ENCODE assay signal across 22 cellular contexts in genomic region chr1:1922782-1923680, GRCh38. TPM values are rescaled to one million over a fixed set of nuclear protein-coding genes. Genes with fewer than 3 reads are reported as not detected.
DNase-seq lines count a peak whose midpoint lies in the region; TF ChIP-seq lines count a peak whose summit lies in the region.
"Had no signal": no experiment of that assay in that cellular context is flagged by ENCODE, and none has a peak within 500 bp of the region (broad histone marks: within the 10 kb centered on the region; RNA-seq: fewer than 3 reads in every experiment).

No MANE protein-coding gene starts in this region.

- H3K27me3 ChIP-seq in MM.1S (replicated peaks; ENCODE audit: insufficient read depth, low read length) (peaks cover 63% of the 10 kb centered on the region), sigmoid colon (no peaks in the 10 kb centered on the region)

- peaks cover 2% of the 10 kb centered on the region for H3K9me3 Mint-ChIP-seq in glutamatergic neuron (ENCODE audit: unreplicated experiment)
- H3K9me3 Mint-ChIP-seq: activated B cell treated with CpG ODN at 0.5 μM for 24 hours; activated CD4-positive, alpha-beta memory T cell treated with anti-CD3 and anti-CD28 coated beads for 36 hours; CD8-positive, alpha-beta memory T cell; dendritic cell treated with granulocyte-macrophage colony-stimulating factor and Interleukin-4, amounts not matched to agents 40 ng/mL and 50 ng/mL, for 4 days; stimulated activated naive CD8-positive, alpha-beta T cell treated with anti-CD3 and anti-CD28 coated beads, Interleukin-15, amount 100 ng/mL, for 72 hours had no signal

- H3K27ac ChIP-seq in MM.1S (ENCODE audit: low read length): no peak overlapping the region
- H3K27ac ChIP-seq in sigmoid colon: no peak overlapping the region
- H3K27ac ChIP-seq: parathyroid adenoma, skin epidermis had no signal

- no peaks in the 10 kb centered on the region for H3K9me3 ChIP-seq in MM.1S (replicated peaks; ENCODE audit: insufficient read depth, low read length)
- H3K9me3 ChIP-seq in sigmoid colon: no peaks in the 10 kb centered on the region

- intact Hi-C loops in sigmoid colon (cut with DNase I): no loop called here

- peak in 1 of 2 donors; percentile 9 for TF ChIP-seq POLR2A in sigmoid colon (IDR thresholded peaks at IDR 0.05)

- TF ChIP-seq CTCF in MM.1S (IDR thresholded peaks at IDR 0.05; ENCODE audit: low read length) (no peak), glutamatergic neuron (IDR thresholded peaks at IDR 0.05; ENCODE audit: partially characterized antibody, unreplicated experiment) (no peak), sigmoid colon (IDR thresholded peaks at IDR 0.05) (no peak)

- no peak overlapping the region for H3K9ac ChIP-seq in MM.1S (ENCODE audit: low read length)
- H3K9ac ChIP-seq: parathyroid adenoma had no signal

- H3K4me1 Mint-ChIP-seq in glutamatergic neuron (ENCODE audit: low read depth, unreplicated experiment): no peaks in the 10 kb centered on the region
- H3K4me1 Mint-ChIP-seq: activated B cell treated with CpG ODN at 0.5 μM for 24 hours, GM23338 had no signal

- no peaks in the 10 kb centered on the region for H4K20me1 ChIP-seq in MM.1S (ENCODE audit: insufficient read depth, low read length)

- no peak overlapping the region for H3K4me3 Mint-ChIP-seq in glutamatergic neuron (ENCODE audit: unreplicated experiment)
- H3K4me3 Mint-ChIP-seq: activated B cell treated with CpG ODN at 0.5 μM for 24 hours; activated CD4-positive, alpha-beta memory T cell treated with anti-CD3 and anti-CD28 coated beads for 36 hours; CD8-positive, alpha-beta memory T cell; dendritic cell treated with granulocyte-macrophage colony-stimulating factor and Interleukin-4, amounts not matched to agents 40 ng/mL and 50 ng/mL, for 4 days; GM23338; stimulated activated naive CD8-positive, alpha-beta T cell treated with anti-CD3 and anti-CD28 coated beads, Interleukin-15, amount 100 ng/mL, for 72 hours had no signal

- H2AFZ ChIP-seq in MM.1S (ENCODE audit: low read length): no peak overlapping the region
- H2AFZ ChIP-seq: GM23338, parathyroid adenoma had no signal

- H3K4me1 ChIP-seq in MM.1S (ENCODE audit: low read length) (peaks cover 10% of the 10 kb centered on the region), sigmoid colon (peaks cover 0 to 13% (median 11%) of the 10 kb centered on the region in 4 donors)
- H3K4me1 ChIP-seq: parathyroid adenoma had no signal

- H3K4me3 ChIP-seq in MM.1S (ENCODE audit: low read length) (no peak overlapping the region), sigmoid colon (no peak overlapping the region)
- H3K4me3 ChIP-seq: GM23338, skin epidermis had no signal

- no peaks in the 10 kb centered on the region for H3F3A ChIP-seq in MM.1S (ENCODE audit: insufficient read depth, low read length)

- H3K36me3 ChIP-seq in MM.1S (replicated peaks; ENCODE audit: insufficient read depth, low read length) (no peaks in the 10 kb centered on the region), sigmoid colon (no peaks in the 10 kb centered on the region)

- H3K27ac Mint-ChIP-seq in glutamatergic neuron (ENCODE audit: unreplicated experiment): no peak overlapping the region
- H3K27ac Mint-ChIP-seq: activated B cell treated with CpG ODN at 0.5 μM for 24 hours; activated CD4-positive, alpha-beta memory T cell treated with anti-CD3 and anti-CD28 coated beads for 36 hours; dendritic cell treated with granulocyte-macrophage colony-stimulating factor and Interleukin-4, amounts not matched to agents 40 ng/mL and 50 ng/mL, for 4 days; GM23338; naive B cell; stimulated activated naive CD8-positive, alpha-beta T cell treated with anti-CD3 and anti-CD28 coated beads, Interleukin-15, amount 100 ng/mL, for 72 hours had no signal

- no peak for TF ChIP-seq EP300 in sigmoid colon (IDR thresholded peaks at IDR 0.05)

- H3K4me2 ChIP-seq in MM.1S (ENCODE audit: low read depth, low read length): no peak overlapping the region
- H3K4me2 ChIP-seq: GM23338 had no signal

- DNase-seq in MM.1S (peak; percentile 1), glutamatergic neuron (peak; percentile 27), sigmoid colon (peak; percentile 64), SKM-1 treated with dmso at 0.1 percent for 144 hours (lab: John Stamatoyannopoulos, UW; ENCODE audit: unreplicated experiment) (no peak), pons (ENCODE audit: low spot score) (no peak)
- DNase-seq: activated B cell treated with CpG ODN at 0.5 μM for 24 hours; activated CD4-positive, alpha-beta memory T cell treated with anti-CD3 and anti-CD28 coated beads for 36 hours; CD8-positive, alpha-beta memory T cell; head of caudate nucleus; IMR-90; naive B cell; NCI-H1417; NCI-H510A treated with DMSO at 0.1 percent for 48 hours; stimulated activated CD4-positive, alpha-beta T cell treated with anti-CD3 and anti-CD28 coated beads, Interleukin-4, amount 100 ng/mL, for 1 hour; stimulated activated naive CD8-positive, alpha-beta T cell treated with anti-CD3 and anti-CD28 coated beads, Interleukin-15, amount 100 ng/mL, for 72 hours; T-helper 9 cell; trophoblast cell had no signal

- no peaks in the 10 kb centered on the region for H3K36me3 Mint-ChIP-seq in glutamatergic neuron (ENCODE audit: unreplicated experiment)
- H3K36me3 Mint-ChIP-seq: activated CD4-positive, alpha-beta memory T cell treated with anti-CD3 and anti-CD28 coated beads for 36 hours; CD8-positive, alpha-beta memory T cell; naive B cell had no signal

- H3K27me3 Mint-ChIP-seq in glutamatergic neuron (ENCODE audit: unreplicated experiment): no peaks in the 10 kb centered on the region
- H3K27me3 Mint-ChIP-seq: activated CD4-positive, alpha-beta memory T cell treated with anti-CD3 and anti-CD28 coated beads for 36 hours; CD8-positive, alpha-beta memory T cell; stimulated activated naive CD8-positive, alpha-beta T cell treated with anti-CD3 and anti-CD28 coated beads, Interleukin-15, amount 100 ng/mL, for 72 hours had no signal

- no peaks in the 10 kb centered on the region for H3K79me2 ChIP-seq in MM.1S (ENCODE audit: low read length)
- H3K79me2 ChIP-seq: parathyroid adenoma had no signal

- no peaks in the 10 kb centered on the region for H3K9me2 ChIP-seq in MM.1S (replicated peaks; ENCODE audit: insufficient read depth, low read length)

- 34 to 69% methylated on average over 25 of the region's 25 CpGs for WGBS in sigmoid colon, 2 donors

RNA-seq across cellular contexts. Expression of gene TMEM52, which starts 4.0 kb away (rescaled TPM):
- total RNA-seq in glutamatergic neuron (ENCODE audit: unreplicated experiment): 5.4 TPM
- 1 to 10 TPM in 2 of 4 donors, not detected in 2; 1.1 to 3.5 TPM for total RNA-seq in sigmoid colon
- polyA plus RNA-seq in sigmoid colon: 1 to 10 TPM; 1.2 to 5.5 (median 2.1) TPM
- total RNA-seq: M059J had no signal

RNA-seq across cellular contexts. Expression of gene CALML6, which starts 8.0 kb away (rescaled TPM):
- total RNA-seq in glutamatergic neuron (ENCODE audit: unreplicated experiment): 5.2 TPM
- total RNA-seq in sigmoid colon: under 1 TPM in 1 of 4 donors, not detected in 3; 0.36 TPM
- under 1 TPM in 1 of 3 donors, not detected in 2; 0.36 TPM for polyA plus RNA-seq in sigmoid colon
- total RNA-seq: IMR-90, M059J had no signal
- polyA plus RNA-seq: CD8-positive, alpha-beta memory T cell; GM23338 had no signal

RNA-seq across cellular contexts. Expression of gene GNB1, which starts 32.1 kb away (rescaled TPM):
- total RNA-seq in glutamatergic neuron (ENCODE audit: unreplicated experiment) (734 TPM), sigmoid colon (100 to 1,000 TPM; 119 to 157 (median 145) TPM)
- polyA plus RNA-seq in sigmoid colon: 100 to 1,000 TPM; 163 to 197 (median 193) TPM

Comparison
In these comparisons a context has a peak if more than half of its experiments do, and no peak if none do; other contexts are left out.
1. DNase-seq: peak in MM.1S (single experiment), glutamatergic neuron (single experiment) and sigmoid colon (single experiment); none in SKM-1 treated with dmso at 0.1 percent for 144 hours (single experiment) and pons (single experiment).